In the genomic region with DNA sequence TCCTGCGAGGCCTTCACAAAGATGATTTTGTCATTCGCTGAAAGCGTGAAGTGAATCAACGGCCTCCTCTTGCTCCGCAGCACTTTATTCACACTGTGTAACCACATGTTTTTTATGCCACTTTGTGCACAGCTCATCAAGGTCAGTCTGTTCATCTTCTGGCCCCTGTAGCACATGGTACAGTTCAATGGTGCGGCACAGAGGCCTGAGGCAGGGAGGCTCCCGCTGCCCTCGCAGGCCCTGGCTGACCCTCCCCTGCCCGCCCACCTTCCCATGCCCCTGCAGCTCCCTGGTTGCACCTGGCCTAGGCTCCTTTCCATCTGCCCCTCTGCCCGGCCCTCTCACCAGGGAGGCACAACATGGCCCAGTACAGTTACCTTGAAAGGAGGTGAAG, we compare ENCODE assay signal across 11 cellular contexts.
A peak's percentile ranks its signal among the peaks of the same experiment; 100 is the strongest.
DNase-seq lines count a peak whose midpoint lies in the region; ATAC-seq and TF ChIP-seq lines count a peak whose summit lies in the region.
"Had no signal": no experiment of that assay in that cellular context is flagged by ENCODE, and none has a peak within 500 bp of the region (broad histone marks: within the 10 kb centered on the region; RNA-seq: fewer than 3 reads in every experiment).

No MANE protein-coding gene starts in this region.

- H3F3A ChIP-seq in OCI-LY1 (ENCODE audit: insufficient read depth, low read length), result peaks cover 13% of the 10 kb centered on the region; the same call in 1 of the 2 replicates

- peak overlapping the region; percentile 76 to 87 (median 80) for H3K27ac Mint-ChIP-seq in CD4-positive, CD25-positive, alpha-beta regulatory T cell

- no peak overlapping the region for H3K4me3 ChIP-seq in CD4-positive, CD25-positive, alpha-beta regulatory T cell (ENCODE audit: low read depth, low read length)
- peak overlapping the region; percentile 26 for H3K4me3 ChIP-seq in OCI-LY1 (ENCODE audit: low read depth, low read length, poor library complexity, severe bottlenecking)
- H3K4me3 ChIP-seq in effector memory CD4-positive, alpha-beta T cell (ENCODE audit: insufficient read depth, low read depth, low read length, poor library complexity, severe bottlenecking), result no peak overlapping the region

- H3K79me2 ChIP-seq in OCI-LY1 (ENCODE audit: insufficient read depth, low read length), result no peaks in the 10 kb centered on the region

- H3K9me2 ChIP-seq in OCI-LY1 (ENCODE audit: low read depth, low read length), result no peaks in the 10 kb centered on the region
- H3K9me2 ChIP-seq: SK-N-SH had no signal

- no peak overlapping the region for H2AFZ ChIP-seq in OCI-LY1 (ENCODE audit: low read length)

- H3K9me3 ChIP-seq in CD4-positive, CD25-positive, alpha-beta regulatory T cell (ENCODE audit: control insufficient read depth in 2 of 2, low read length in 2 of 2), result no peaks in the 10 kb centered on the region
- no peaks in the 10 kb centered on the region for H3K9me3 ChIP-seq in OCI-LY1 (ENCODE audit: low read length)
- no peaks in the 10 kb centered on the region for H3K9me3 ChIP-seq in effector memory CD4-positive, alpha-beta T cell (ENCODE audit: control insufficient read depth, low read length)
- H3K9me3 ChIP-seq: neutrophil, SK-N-SH had no signal

- no peak for TF ChIP-seq CTCF in OCI-LY1 (IDR thresholded peaks at IDR 0.05; ENCODE audit: low read length)

- no peaks in the 10 kb centered on the region for H3K9me3 Mint-ChIP-seq in CD4-positive, CD25-positive, alpha-beta regulatory T cell

- peak overlapping the region; percentile 62 for H3K9ac ChIP-seq in OCI-LY1 (ENCODE audit: low read length)
- H3K9ac ChIP-seq: SK-N-SH had no signal

- H4K20me1 ChIP-seq in OCI-LY1 (ENCODE audit: insufficient read depth, low read length), result no peaks in the 10 kb centered on the region

- H3K4me1 Mint-ChIP-seq in CD4-positive, CD25-positive, alpha-beta regulatory T cell, result peaks cover 12 to 88% (median 57%) of the 10 kb centered on the region in 4 donors

- H3K36me3 ChIP-seq in CD4-positive, CD25-positive, alpha-beta regulatory T cell (ENCODE audit: control insufficient read depth, insufficient read depth, low read length), result peaks cover 55% of the 10 kb centered on the region
- H3K36me3 ChIP-seq in OCI-LY1 (ENCODE audit: insufficient read depth, low read length), result peaks cover 9% of the 10 kb centered on the region; the same call in 1 of the 2 replicates
- peaks cover 56% of the 10 kb centered on the region for H3K36me3 ChIP-seq in effector memory CD4-positive, alpha-beta T cell (ENCODE audit: control insufficient read depth, insufficient read depth, low read length)
- H3K36me3 ChIP-seq: neutrophil had no signal

- ATAC-seq in CD4-positive, CD25-positive, alpha-beta regulatory T cell (ENCODE audit: low read depth in 2 of 2), result no peak
- ATAC-seq in GM18909 (IDR thresholded peaks at IDR 0.05; ENCODE audit: poor library complexity, unreplicated experiment), result peak; percentile 23

- peak overlapping the region; percentile 14 to 73 (median 54) for H3K4me3 Mint-ChIP-seq in CD4-positive, CD25-positive, alpha-beta regulatory T cell

- peak overlapping the region; percentile 27 for H3K27ac ChIP-seq in CD4-positive, CD25-positive, alpha-beta regulatory T cell (ENCODE audit: insufficient read depth, low read length, poor library complexity, severe bottlenecking)
- H3K27ac ChIP-seq in OCI-LY1 (ENCODE audit: low read depth, low read length, poor library complexity, severe bottlenecking), result peak overlapping the region; percentile 99
- H3K27ac ChIP-seq in effector memory CD4-positive, alpha-beta T cell (ENCODE audit: insufficient read depth, low read length, poor library complexity, severe bottlenecking), result no peak overlapping the region
- H3K27ac ChIP-seq: neutrophil had no signal

- H3K36me3 Mint-ChIP-seq in CD4-positive, CD25-positive, alpha-beta regulatory T cell, result peaks cover 32% of the 10 kb centered on the region

- H3K4me2 ChIP-seq in OCI-LY1 (ENCODE audit: low read length), result peak overlapping the region; percentile 56
- H3K4me2 ChIP-seq: SK-N-SH had no signal

- no peak for DNase-seq in CD4-positive, CD25-positive, alpha-beta regulatory T cell
- DNase-seq in left kidney (ENCODE audit: low read depth, low spot score) (peak; percentile 41), RKO (ENCODE audit: low spot score) (no peak), D341Med (ENCODE audit: low spot score) (no peak), DMS153 (lab: John Stamatoyannopoulos, UW) (no peak)
- no peak for DNase-seq in effector memory CD4-positive, alpha-beta T cell
- DNase-seq: activated CD4-positive, alpha-beta T cell treated with anti-CD3 and anti-CD28 coated beads, Interleukin-2, amount 50 U/mL, for 48 hours; SK-N-SH had no signal

- H3K27me3 Mint-ChIP-seq in CD4-positive, CD25-positive, alpha-beta regulatory T cell, result peaks cover 4% of the 10 kb centered on the region

- no peaks in the 10 kb centered on the region for H3K27me3 ChIP-seq in CD4-positive, CD25-positive, alpha-beta regulatory T cell (ENCODE audit: control insufficient read depth, insufficient read depth, low read length)
- H3K27me3 ChIP-seq in OCI-LY1 (ENCODE audit: insufficient read depth, low read length), result no peaks in the 10 kb centered on the region
- H3K27me3 ChIP-seq in effector memory CD4-positive, alpha-beta T cell (replicated peaks; ENCODE audit: control insufficient read depth, insufficient read depth, low read length, poor library complexity, severe bottlenecking), result no peaks in the 10 kb centered on the region
- H3K27me3 ChIP-seq: neutrophil had no signal

- peaks cover 67% of the 10 kb centered on the region for H3K4me1 ChIP-seq in CD4-positive, CD25-positive, alpha-beta regulatory T cell (ENCODE audit: control insufficient read depth, insufficient read depth, low read length, poor library complexity, severe bottlenecking)
- peaks cover 58% of the 10 kb centered on the region for H3K4me1 ChIP-seq in OCI-LY1 (ENCODE audit: insufficient read depth, low read length, severe bottlenecking)
- H3K4me1 ChIP-seq in effector memory CD4-positive, alpha-beta T cell (ENCODE audit: control insufficient read depth, insufficient read depth, low read length, poor library complexity, severe bottlenecking), result peaks cover 14% of the 10 kb centered on the region
